2 cellular contexts compared by ENCODE assay signal in genomic region chr19:9857920-9858746, GRCh38.
A peak's percentile ranks its signal among the peaks of the same experiment; 100 is the strongest.
TF ChIP-seq lines count a peak whose summit lies in the region.

No MANE protein-coding gene starts in this region.

TF ChIP-seq in K562, 482 proteins besides CTCF, POLR2A, EP300 and RAD21 (continues in another document):
- no peak for TF ChIP-seq CTCFL (IDR thresholded peaks at IDR 0.05; ENCODE audit: borderline replicate concordance, insufficient read depth, low read depth, low read length, poor library complexity, severe bottlenecking)
- no peak for TF ChIP-seq NFIX (CRISPR knock-in tag; IDR thresholded peaks at IDR 0.05; ENCODE audit: low read depth)
- TF ChIP-seq NR4A1 (CRISPR knock-in tag; IDR thresholded peaks at IDR 0.05), result no peak
- no peak for TF ChIP-seq NR4A1 (tag; IDR thresholded peaks at IDR 0.05)
- TF ChIP-seq NFE2L1 (tag; IDR thresholded peaks at IDR 0.05; ENCODE audit: borderline replicate concordance, low read depth), result no peak
- TF ChIP-seq CHD7 (IDR thresholded peaks at IDR 0.05; ENCODE audit: low read depth, low read length), result no peak
- TF ChIP-seq ZEB2 (IDR thresholded peaks at IDR 0.05), result no peak
- TF ChIP-seq SAFB (IDR thresholded peaks at IDR 0.05; ENCODE audit: borderline replicate concordance, low read depth, low read length), result no peak
- no peak for TF ChIP-seq MBD2 (IDR thresholded peaks at IDR 0.05; ENCODE audit: borderline replicate concordance, low read depth)
- TF ChIP-seq ETV1 (tag; conservative IDR thresholded peaks at IDR 0.05; ENCODE audit: low read depth), result no peak
- no peak for TF ChIP-seq ZFX (CRISPR knock-in tag; IDR thresholded peaks at IDR 0.05)
- 0 out of 2 replicates have a peak, but pooled peaks have one; percentile 42 for TF ChIP-seq OTX1 (CRISPR knock-in tag; IDR thresholded peaks at IDR 0.05)
- TF ChIP-seq MEF2A (IDR thresholded peaks at IDR 0.05; ENCODE audit: control insufficient read depth, low read depth, low read length), result no peak
- TF ChIP-seq SPI1 (IDR thresholded peaks at IDR 0.05; ENCODE audit: borderline replicate concordance, low read depth, low read length), result peak; percentile 88
- TF ChIP-seq DACH1 (IDR thresholded peaks at IDR 0.05; ENCODE audit: partially characterized antibody), result no peak

TF ChIP-seq in SK-N-SH, 30 proteins besides CTCF, POLR2A, EP300 and RAD21:
- TF ChIP-seq REST (IDR thresholded peaks at IDR 0.05; ENCODE audit: low read depth, low read length) (no peak), GABPA (IDR thresholded peaks at IDR 0.05; ENCODE audit: low read depth) (no peak), NRF1 (IDR thresholded peaks at IDR 0.05; ENCODE audit: low read depth, low read length) (no peak), POLR2AphosphoS5 (IDR thresholded peaks at IDR 0.05; ENCODE audit: low read depth, low read length) (no peak), ZBTB33 (IDR thresholded peaks at IDR 0.05; ENCODE audit: borderline replicate concordance, low read depth) (no peak), FOSL2 (IDR thresholded peaks at IDR 0.05; ENCODE audit: borderline replicate concordance, low read depth) (no peak), IRF3 (IDR thresholded peaks at IDR 0.05; ENCODE audit: low read depth, low read length) (no peak), TAF1 (IDR thresholded peaks at IDR 0.05; ENCODE audit: borderline replicate concordance, low read depth, low read length) (no peak), ELF1 (IDR thresholded peaks at IDR 0.05) (no peak), RXRA (IDR thresholded peaks at IDR 0.05; ENCODE audit: borderline replicate concordance, low read depth) (no peak), TCF12 (IDR thresholded peaks at IDR 0.05) (no peak), USF1 (IDR thresholded peaks at IDR 0.05; ENCODE audit: borderline replicate concordance, low read depth) (no peak), NFIC (IDR thresholded peaks at IDR 0.05; ENCODE audit: borderline replicate concordance) (no peak), TEAD4 (IDR thresholded peaks at IDR 0.05; ENCODE audit: borderline replicate concordance, insufficient read depth) (no peak), USF2 (IDR thresholded peaks at IDR 0.05; ENCODE audit: borderline replicate concordance, low read depth, low read length) (no peak), CHD2 (IDR thresholded peaks at IDR 0.05; ENCODE audit: low read length, partially characterized antibody) (no peak), SIN3A (IDR thresholded peaks at IDR 0.05; ENCODE audit: borderline replicate concordance, low read depth, low read length) (no peak)
